In genomic region chr1:53182111-53182593, GRCh38 we compare ENCODE assay signal across 1 cellular context.
TF ChIP-seq lines count a peak whose summit lies in the region.

No MANE protein-coding gene starts in this region.

TF ChIP-seq in H1, 55 proteins besides CTCF, POLR2A, EP300 and RAD21:
- peak; percentile 41 for TF ChIP-seq NANOG (IDR thresholded peaks at IDR 0.05; ENCODE audit: insufficient read depth, low read depth, low read length, poor library complexity, severe bottlenecking)
- peak; percentile 100 for TF ChIP-seq TEAD4 (IDR thresholded peaks at IDR 0.05; ENCODE audit: low read depth, low read length)
- TF ChIP-seq NRF1 (IDR thresholded peaks at IDR 0.05; ENCODE audit: low read depth, low read length), result no peak
- no peak for TF ChIP-seq KDM1A (IDR thresholded peaks at IDR 0.05; ENCODE audit: borderline replicate concordance, low read length)
- no peak; a peak in 1 of 4 replicates for TF ChIP-seq SIN3A (conservative IDR thresholded peaks at IDR 0.05 in 1 of 2, IDR thresholded peaks at IDR 0.05 in 1 of 2; ENCODE audit: low read depth in 1 of 2, low read length in 2 of 2)
- TF ChIP-seq GABPA (IDR thresholded peaks at IDR 0.05; ENCODE audit: borderline replicate concordance, insufficient read depth, low read length), result no peak
- TF ChIP-seq EZH2 (IDR thresholded peaks at IDR 0.05; ENCODE audit: low read depth, low read length, severe bottlenecking), result no peak
- TF ChIP-seq CBX5 (IDR thresholded peaks at IDR 0.05; ENCODE audit: low read depth, low read length), result no peak
- no peak for TF ChIP-seq SIX5 (IDR thresholded peaks at IDR 0.05; ENCODE audit: low read depth, low read length)
- no peak for TF ChIP-seq SP4 (IDR thresholded peaks at IDR 0.05; ENCODE audit: low read length)
- TF ChIP-seq CHD1 (IDR thresholded peaks at IDR 0.05; ENCODE audit: low read depth, low read length), result no peak
- no peak for TF ChIP-seq USF2 (IDR thresholded peaks at IDR 0.05; ENCODE audit: low read length)
- no peak for TF ChIP-seq ZNF274 (IDR thresholded peaks at IDR 0.05; ENCODE audit: borderline replicate concordance, extremely low read depth, low read length)
- no peak for TF ChIP-seq JUN (IDR thresholded peaks at IDR 0.05; ENCODE audit: low read depth, low read length)
- no peak for TF ChIP-seq TAF7 (optimal IDR thresholded peaks at IDR 0.05; ENCODE audit: borderline replicate concordance, low read depth, low read length)
- no peak for TF ChIP-seq POLR2AphosphoS5 (IDR thresholded peaks at IDR 0.05; ENCODE audit: low read depth, low read length)
- no peak for TF ChIP-seq KDM5A (IDR thresholded peaks at IDR 0.05; ENCODE audit: low read length)
- no peak for TF ChIP-seq CEBPB (IDR thresholded peaks at IDR 0.05; ENCODE audit: low read depth, low read length)
- no peak for TF ChIP-seq MAFK (IDR thresholded peaks at IDR 0.05; ENCODE audit: low read depth, low read length)
- no peak for TF ChIP-seq BCL11A (IDR thresholded peaks at IDR 0.05; ENCODE audit: low read depth in 2 of 2, low read length in 2 of 2)
- TF ChIP-seq ATF2 (IDR thresholded peaks at IDR 0.05; ENCODE audit: low read length), result 0 out of 2 replicates have a peak, but pooled peaks have one; percentile 50
- TF ChIP-seq SIRT6 (IDR thresholded peaks at IDR 0.05; ENCODE audit: low read length), result no peak
- TF ChIP-seq JUND (IDR thresholded peaks at IDR 0.05; ENCODE audit: low read length), result no peak
- TF ChIP-seq TCF12 (IDR thresholded peaks at IDR 0.05; ENCODE audit: low read depth, low read length), result no peak
- TF ChIP-seq SP1 (IDR thresholded peaks at IDR 0.05; ENCODE audit: low read depth, low read length), result no peak
- no peak for TF ChIP-seq CREB1 (IDR thresholded peaks at IDR 0.05)
- no peak for TF ChIP-seq CBX8 (IDR thresholded peaks at IDR 0.05; ENCODE audit: borderline replicate concordance, low read depth, low read length)
- no peak for TF ChIP-seq RNF2 (IDR thresholded peaks at IDR 0.05; ENCODE audit: borderline replicate concordance, low read depth, low read length, missing control alignments, poor library complexity, severe bottlenecking)
- TF ChIP-seq YY1 (IDR thresholded peaks at IDR 0.05; ENCODE audit: low read depth, low read length), result 0 out of 2 replicates have a peak, but pooled peaks have one; percentile 43
- TF ChIP-seq SRF (IDR thresholded peaks at IDR 0.05; ENCODE audit: low read depth, low read length), result no peak
- no peak for TF ChIP-seq PHF8 (conservative IDR thresholded peaks at IDR 0.05; ENCODE audit: low read depth, low read length)
- TF ChIP-seq, protein P1, sequence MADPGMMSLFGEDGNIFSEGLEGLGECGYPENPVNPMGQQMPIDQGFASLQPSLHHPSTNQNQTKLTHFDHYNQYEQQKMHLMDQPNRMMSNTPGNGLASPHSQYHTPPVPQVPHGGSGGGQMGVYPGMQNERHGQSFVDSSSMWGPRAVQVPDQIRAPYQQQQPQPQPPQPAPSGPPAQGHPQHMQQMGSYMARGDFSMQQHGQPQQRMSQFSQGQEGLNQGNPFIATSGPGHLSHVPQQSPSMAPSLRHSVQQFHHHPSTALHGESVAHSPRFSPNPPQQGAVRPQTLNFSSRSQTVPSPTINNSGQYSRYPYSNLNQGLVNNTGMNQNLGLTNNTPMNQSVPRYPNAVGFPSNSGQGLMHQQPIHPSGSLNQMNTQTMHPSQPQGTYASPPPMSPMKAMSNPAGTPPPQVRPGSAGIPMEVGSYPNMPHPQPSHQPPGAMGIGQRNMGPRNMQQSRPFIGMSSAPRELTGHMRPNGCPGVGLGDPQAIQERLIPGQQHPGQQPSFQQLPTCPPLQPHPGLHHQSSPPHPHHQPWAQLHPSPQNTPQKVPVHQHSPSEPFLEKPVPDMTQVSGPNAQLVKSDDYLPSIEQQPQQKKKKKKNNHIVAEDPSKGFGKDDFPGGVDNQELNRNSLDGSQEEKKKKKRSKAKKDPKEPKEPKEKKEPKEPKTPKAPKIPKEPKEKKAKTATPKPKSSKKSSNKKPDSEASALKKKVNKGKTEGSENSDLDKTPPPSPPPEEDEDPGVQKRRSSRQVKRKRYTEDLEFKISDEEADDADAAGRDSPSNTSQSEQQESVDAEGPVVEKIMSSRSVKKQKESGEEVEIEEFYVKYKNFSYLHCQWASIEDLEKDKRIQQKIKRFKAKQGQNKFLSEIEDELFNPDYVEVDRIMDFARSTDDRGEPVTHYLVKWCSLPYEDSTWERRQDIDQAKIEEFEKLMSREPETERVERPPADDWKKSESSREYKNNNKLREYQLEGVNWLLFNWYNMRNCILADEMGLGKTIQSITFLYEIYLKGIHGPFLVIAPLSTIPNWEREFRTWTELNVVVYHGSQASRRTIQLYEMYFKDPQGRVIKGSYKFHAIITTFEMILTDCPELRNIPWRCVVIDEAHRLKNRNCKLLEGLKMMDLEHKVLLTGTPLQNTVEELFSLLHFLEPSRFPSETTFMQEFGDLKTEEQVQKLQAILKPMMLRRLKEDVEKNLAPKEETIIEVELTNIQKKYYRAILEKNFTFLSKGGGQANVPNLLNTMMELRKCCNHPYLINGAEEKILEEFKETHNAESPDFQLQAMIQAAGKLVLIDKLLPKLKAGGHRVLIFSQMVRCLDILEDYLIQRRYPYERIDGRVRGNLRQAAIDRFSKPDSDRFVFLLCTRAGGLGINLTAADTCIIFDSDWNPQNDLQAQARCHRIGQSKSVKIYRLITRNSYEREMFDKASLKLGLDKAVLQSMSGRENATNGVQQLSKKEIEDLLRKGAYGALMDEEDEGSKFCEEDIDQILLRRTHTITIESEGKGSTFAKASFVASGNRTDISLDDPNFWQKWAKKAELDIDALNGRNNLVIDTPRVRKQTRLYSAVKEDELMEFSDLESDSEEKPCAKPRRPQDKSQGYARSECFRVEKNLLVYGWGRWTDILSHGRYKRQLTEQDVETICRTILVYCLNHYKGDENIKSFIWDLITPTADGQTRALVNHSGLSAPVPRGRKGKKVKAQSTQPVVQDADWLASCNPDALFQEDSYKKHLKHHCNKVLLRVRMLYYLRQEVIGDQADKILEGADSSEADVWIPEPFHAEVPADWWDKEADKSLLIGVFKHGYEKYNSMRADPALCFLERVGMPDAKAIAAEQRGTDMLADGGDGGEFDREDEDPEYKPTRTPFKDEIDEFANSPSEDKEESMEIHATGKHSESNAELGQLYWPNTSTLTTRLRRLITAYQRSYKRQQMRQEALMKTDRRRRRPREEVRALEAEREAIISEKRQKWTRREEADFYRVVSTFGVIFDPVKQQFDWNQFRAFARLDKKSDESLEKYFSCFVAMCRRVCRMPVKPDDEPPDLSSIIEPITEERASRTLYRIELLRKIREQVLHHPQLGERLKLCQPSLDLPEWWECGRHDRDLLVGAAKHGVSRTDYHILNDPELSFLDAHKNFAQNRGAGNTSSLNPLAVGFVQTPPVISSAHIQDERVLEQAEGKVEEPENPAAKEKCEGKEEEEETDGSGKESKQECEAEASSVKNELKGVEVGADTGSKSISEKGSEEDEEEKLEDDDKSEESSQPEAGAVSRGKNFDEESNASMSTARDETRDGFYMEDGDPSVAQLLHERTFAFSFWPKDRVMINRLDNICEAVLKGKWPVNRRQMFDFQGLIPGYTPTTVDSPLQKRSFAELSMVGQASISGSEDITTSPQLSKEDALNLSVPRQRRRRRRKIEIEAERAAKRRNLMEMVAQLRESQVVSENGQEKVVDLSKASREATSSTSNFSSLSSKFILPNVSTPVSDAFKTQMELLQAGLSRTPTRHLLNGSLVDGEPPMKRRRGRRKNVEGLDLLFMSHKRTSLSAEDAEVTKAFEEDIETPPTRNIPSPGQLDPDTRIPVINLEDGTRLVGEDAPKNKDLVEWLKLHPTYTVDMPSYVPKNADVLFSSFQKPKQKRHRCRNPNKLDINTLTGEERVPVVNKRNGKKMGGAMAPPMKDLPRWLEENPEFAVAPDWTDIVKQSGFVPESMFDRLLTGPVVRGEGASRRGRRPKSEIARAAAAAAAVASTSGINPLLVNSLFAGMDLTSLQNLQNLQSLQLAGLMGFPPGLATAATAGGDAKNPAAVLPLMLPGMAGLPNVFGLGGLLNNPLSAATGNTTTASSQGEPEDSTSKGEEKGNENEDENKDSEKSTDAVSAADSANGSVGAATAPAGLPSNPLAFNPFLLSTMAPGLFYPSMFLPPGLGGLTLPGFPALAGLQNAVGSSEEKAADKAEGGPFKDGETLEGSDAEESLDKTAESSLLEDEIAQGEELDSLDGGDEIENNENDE (IDR thresholded peaks at IDR 0.05; ENCODE audit: insufficient replicate concordance, low read length), result no peak
